In the genomic region with DNA sequence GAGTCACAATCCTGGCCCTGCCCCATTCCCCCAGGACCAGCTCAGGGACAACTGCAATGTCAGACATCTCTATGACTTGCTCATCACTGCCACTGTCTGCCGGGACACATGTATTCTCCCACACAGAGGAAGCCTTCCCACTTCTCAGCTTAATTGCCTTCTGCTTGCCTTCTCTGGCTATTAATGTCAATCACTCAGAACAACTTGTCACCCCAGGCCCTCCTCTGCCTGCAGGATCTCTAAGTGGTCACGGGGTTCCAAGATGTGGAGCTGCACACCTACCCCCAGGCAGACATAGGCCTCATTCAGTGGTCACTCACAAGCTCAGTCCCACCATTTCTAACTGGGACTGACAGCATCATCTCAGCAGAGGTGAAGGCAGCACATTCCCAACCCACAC, we compare ENCODE assay signal across 17 cellular contexts.
"Had no signal": no experiment of that assay in that cellular context is flagged by ENCODE, and none has a peak within 500 bp of the region (broad histone marks: within the 10 kb centered on the region; RNA-seq: fewer than 3 reads in every experiment).

No MANE protein-coding gene starts in this region.

- H3K27ac ChIP-seq: epithelial cell of prostate, gastroesophageal sphincter, thoracic aorta had no signal

- H3K36me3 ChIP-seq: esophagus squamous epithelium, gastroesophageal sphincter, thoracic aorta, transverse colon had no signal

- DNase-seq: effector memory CD8-positive, alpha-beta T cell; esophagus squamous epithelium; foreskin fibroblast; glutamatergic neuron; left ventricle myocardium superior; naive thymus-derived CD4-positive, alpha-beta T cell; right cardiac atrium; small intestine; stimulated activated CD4-positive, alpha-beta T cell treated with anti-CD3 and anti-CD28 coated beads, Interleukin-12 subunit alpha, Interleukin-12 subunit beta, amount 100 ng/mL, for 4 hours; stimulated activated naive CD4-positive, alpha-beta T cell; stomach; substantia nigra; transverse colon had no signal

- H3K9me3 ChIP-seq: esophagus squamous epithelium, gastroesophageal sphincter, stomach, thoracic aorta, transverse colon had no signal

- H3K4me3 ChIP-seq: esophagus squamous epithelium, gastroesophageal sphincter, stomach, thoracic aorta, transverse colon had no signal

- H3K27me3 ChIP-seq: esophagus squamous epithelium, gastroesophageal sphincter, stomach, transverse colon had no signal

- FAIRE-seq: keratinocyte, small intestine had no signal

- ATAC-seq: effector memory CD8-positive, alpha-beta T cell; gastroesophageal sphincter; left ventricle myocardium superior; naive thymus-derived CD4-positive, alpha-beta T cell; right cardiac atrium had no signal
